ENCODE assay signal across 11 cellular contexts in the genomic region with DNA sequence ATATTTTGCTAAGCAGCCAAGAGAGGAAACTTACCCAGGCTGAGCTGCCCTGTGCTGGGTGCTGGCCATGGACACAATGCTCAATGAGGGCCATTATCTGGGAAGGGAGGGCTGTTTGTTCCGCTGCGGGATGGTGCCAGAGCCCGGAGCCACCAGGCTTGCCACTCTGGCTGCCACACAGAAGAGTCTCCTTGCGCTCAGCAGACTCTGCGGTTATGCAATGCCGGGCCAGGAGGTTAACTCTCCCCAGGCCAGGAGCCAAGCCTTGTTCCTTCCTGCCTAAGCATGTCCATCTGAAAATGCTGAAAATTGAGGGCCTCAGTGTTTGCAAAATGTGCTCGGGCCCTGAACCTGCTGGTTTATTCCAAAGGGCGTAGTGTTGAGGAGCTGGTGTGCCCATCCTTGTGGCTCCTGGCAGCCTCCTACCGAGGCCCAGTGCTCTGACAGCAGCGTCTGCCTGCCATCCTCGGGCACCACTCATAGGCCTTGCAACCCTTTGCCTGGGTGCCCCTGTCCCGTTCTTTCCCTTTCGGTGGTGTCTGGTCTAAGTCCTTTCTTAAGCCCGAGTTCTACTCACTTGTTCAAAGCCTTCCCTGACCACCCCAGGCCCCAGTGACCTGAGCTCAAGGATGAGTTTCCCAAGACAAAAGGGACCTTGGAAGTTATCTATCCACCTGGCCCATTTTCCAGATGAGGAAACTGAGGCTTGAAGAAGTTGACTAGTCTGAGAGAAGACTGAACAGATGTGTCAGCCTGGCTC.
DNase-seq lines count a peak whose midpoint lies in the region; ATAC-seq and TF ChIP-seq lines count a peak whose summit lies in the region.
"Had no signal": no experiment of that assay in that cellular context is flagged by ENCODE, and none has a peak within 500 bp of the region (broad histone marks: within the 10 kb centered on the region; RNA-seq: fewer than 3 reads in every experiment).

No MANE protein-coding gene starts in this region.

- ATAC-seq in esophagus mucosa (peak; percentile 73), lung (ENCODE audit: insufficient read depth, low FRiP score) (peak; percentile 84), upper lobe of right lung (peak; percentile 95), GM19035 (IDR thresholded peaks at IDR 0.05; ENCODE audit: unreplicated experiment) (no peak), HG03025 (IDR thresholded peaks at IDR 0.05; ENCODE audit: low FRiP score, unreplicated experiment) (no peak)

- peak overlapping the region in 1 of 2 donors; percentile 78 for H3K27ac ChIP-seq in lung (ENCODE audit: low read depth in 1 of 2, low read length in 1 of 2)
- H3K27ac ChIP-seq in upper lobe of right lung, result peak overlapping the region; percentile 28

- no peaks in the 10 kb centered on the region for H3K9me3 ChIP-seq in lung (ENCODE audit: control insufficient read depth in 2 of 2, insufficient read depth in 1 of 2, low read length in 1 of 2)
- no peaks in the 10 kb centered on the region for H3K9me3 ChIP-seq in upper lobe of right lung

- H3K4me3 ChIP-seq in lung (no peak overlapping the region), upper lobe of right lung (no peak overlapping the region)

- intact Hi-C loops in upper lobe of right lung (cut with DNase I), result no loop called here

- DNase-seq in DMS153 (lab: John Stamatoyannopoulos, UW), result peak; percentile 34
- no peak for DNase-seq in DMS153 treated with DMSO at 0.1 percent for 48 hours (lab: John Stamatoyannopoulos, UW; ENCODE audit: unreplicated experiment)
- DNase-seq in lung (ENCODE audit: low spot score), result peak; percentile 89
- peak; percentile 93 for DNase-seq in upper lobe of right lung
- no peak for DNase-seq in NCI-H2107 (lab: John Stamatoyannopoulos, UW)
- DNase-seq: activated effector memory CD4-positive, alpha-beta T cell treated with Interleukin-2 at 50 U/mL for 16 hours; stimulated activated CD4-positive, alpha-beta T cell treated with anti-CD3 and anti-CD28 coated beads, Interleukin-1b, Interleukin-23, amount 100 ng/mL, for 48 hours; T-helper 2 cell had no signal

- TF ChIP-seq CTCF in lung (IDR thresholded peaks at IDR 0.05; ENCODE audit: control extremely low read depth, extremely low read depth) (no peak), upper lobe of right lung (IDR thresholded peaks at IDR 0.05) (no peak)

- H3K36me3 ChIP-seq in lung (ENCODE audit: control insufficient read depth in 2 of 2, insufficient read depth in 2 of 2, low read length in 2 of 2), result no peaks in the 10 kb centered on the region
- H3K36me3 ChIP-seq in upper lobe of right lung, result no peaks in the 10 kb centered on the region

- H3K27me3 ChIP-seq in lung (ENCODE audit: control insufficient read depth, insufficient read depth) (no peaks in the 10 kb centered on the region), upper lobe of right lung (no peaks in the 10 kb centered on the region)

- H3K4me1 ChIP-seq in lung (ENCODE audit: control insufficient read depth in 2 of 2, insufficient read depth in 2 of 2, low read length in 2 of 2) (peaks cover 0 to 18% of the 10 kb centered on the region in 2 donors), upper lobe of right lung (peaks cover 44% of the 10 kb centered on the region)

- 47 to 52% methylated on average over 14 of the region's 14 CpGs for WGBS in lung, 2 donors

Comparison
In these comparisons a context has a peak if more than half of its experiments do, and no peak if none do; other contexts are left out.
1. DNase-seq: peak in DMS153 (single experiment), lung (single experiment) and upper lobe of right lung (single experiment); none in DMS153 treated with DMSO at 0.1 percent for 48 hours (single experiment) and NCI-H2107 (single experiment).
2. ATAC-seq: peak in esophagus mucosa (single experiment), lung (single experiment) and upper lobe of right lung (single experiment); none in GM19035 (single experiment) and HG03025 (single experiment).